1 cellular context compared by ENCODE assay signal in genomic region chr11:77300695-77301094, GRCh38.
TF ChIP-seq lines count a peak whose summit lies in the region.

No MANE protein-coding gene starts in this region.

TF ChIP-seq in HepG2, 621 proteins besides CTCF, POLR2A, EP300 and RAD21:
- no peak for TF ChIP-seq ZHX2 (IDR thresholded peaks at IDR 0.05; ENCODE audit: low read depth)
- TF ChIP-seq ZHX2 (CRISPR knock-in tag; IDR thresholded peaks at IDR 0.05; ENCODE audit: borderline replicate concordance): no peak
- no peak for TF ChIP-seq SOX13 (IDR thresholded peaks at IDR 0.05)
- TF ChIP-seq SOX13 (CRISPR knock-in tag; conservative IDR thresholded peaks at IDR 0.05 in 1 of 2, IDR thresholded peaks at IDR 0.05 in 1 of 2): no peak
- TF ChIP-seq ZNF317 (CRISPR knock-in tag; IDR thresholded peaks at IDR 0.05): no peak
